In the genomic region with DNA sequence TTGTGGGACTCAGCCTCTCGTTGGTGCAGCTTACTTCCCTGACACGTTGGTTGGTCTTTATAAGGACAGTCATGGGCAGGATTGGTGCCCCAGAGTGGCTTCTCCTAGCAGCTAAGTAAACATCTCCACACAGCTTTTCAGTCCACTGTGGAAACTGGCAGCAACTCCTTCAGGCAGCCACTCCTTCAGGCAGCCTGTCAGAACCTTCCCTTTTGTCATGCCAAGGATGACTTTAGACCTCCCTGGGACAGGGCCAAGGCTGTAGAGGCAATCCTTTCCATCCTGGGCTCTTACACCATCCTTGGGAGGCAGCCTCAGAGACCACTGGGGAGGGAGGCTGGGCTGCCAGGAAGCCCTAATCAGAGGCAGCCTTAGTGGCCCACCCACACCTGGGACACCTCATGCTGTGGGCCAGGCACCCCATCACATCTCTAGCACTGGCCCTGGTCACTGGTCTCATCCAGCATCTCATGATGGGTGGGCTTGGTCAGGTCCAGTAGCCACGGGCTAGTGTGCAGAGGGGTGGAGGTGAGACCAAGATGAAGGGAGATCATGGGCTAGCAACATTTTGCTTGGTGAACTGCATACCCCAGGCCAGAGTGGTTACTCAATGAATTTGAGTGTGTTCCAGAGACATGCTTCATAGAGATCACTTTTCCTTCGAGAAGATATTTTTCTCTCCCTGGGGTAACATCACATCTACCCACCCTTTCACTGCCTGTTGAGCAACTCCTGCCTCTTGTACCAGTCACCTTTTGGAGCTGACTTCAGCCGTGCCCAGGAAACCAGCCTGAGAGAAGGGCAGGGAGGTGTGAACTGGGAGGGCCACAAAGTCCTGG, we compare ENCODE assay signal across 14 cellular contexts. TPM values are rescaled to one million over a fixed set of nuclear protein-coding genes. Genes with fewer than 3 reads are reported as not detected.
DNase-seq lines count a peak whose midpoint lies in the region; ATAC-seq, FAIRE-seq and TF ChIP-seq lines count a peak whose summit lies in the region.
"Had no signal": no experiment of that assay in that cellular context is flagged by ENCODE, and none has a peak within 500 bp of the region (broad histone marks: within the 10 kb centered on the region; RNA-seq: fewer than 3 reads in every experiment).

No MANE protein-coding gene starts in this region.

- no peaks in the 10 kb centered on the region for H4K20me1 ChIP-seq in H9 (ENCODE audit: control insufficient read depth, insufficient read depth, insufficient read length)

- H3K4me2 ChIP-seq in parathyroid adenoma (ENCODE audit: low read length) (no peak overlapping the region), H9 (ENCODE audit: insufficient read depth, insufficient read length, low read length) (no peak overlapping the region)

- no peaks in the 10 kb centered on the region for H3K36me3 ChIP-seq in parathyroid adenoma (ENCODE audit: control insufficient read depth, insufficient read depth, low read length)

- peak; percentile 79 for FAIRE-seq in urothelium cell line (lab: Jason Lieb, UNC)
- FAIRE-seq: GM12892 had no signal

- H3K4me3 Mint-ChIP-seq in H9: no peak overlapping the region

- H4K91ac ChIP-seq in H9 (ENCODE audit: insufficient read length, low read depth, low read length): no peak overlapping the region

- H2BK20ac ChIP-seq in H9 (ENCODE audit: low read depth, low read length, poor library complexity, severe bottlenecking): no peak overlapping the region

- no peaks in the 10 kb centered on the region for H3K23me2 ChIP-seq in H9 (ENCODE audit: insufficient read length, low read depth, low read length, poor library complexity, severe bottlenecking)

- ATAC-seq in Right ventricle myocardium superior (ENCODE audit: poor library complexity) (peak; percentile 62), GM19463 (IDR thresholded peaks at IDR 0.05; ENCODE audit: unreplicated experiment) (no peak), GM21529 (IDR thresholded peaks at IDR 0.05; ENCODE audit: unreplicated experiment) (no peak)

- no peak overlapping the region for H3T11ph ChIP-seq in H9 (ENCODE audit: low read length)

- H2BK12ac ChIP-seq in H9 (ENCODE audit: insufficient read length, low read depth, low read length): no peak overlapping the region

- intact Hi-C loops in Right ventricle myocardium superior (cut with DNase I): loop anchor here (10.0 kb wide), 1 partner anchor 80 kb away; no protein-coding TSS in a partner anchor

- H3K4ac ChIP-seq in H9 (ENCODE audit: low read depth, low read length): no peak overlapping the region

- no peaks in the 10 kb centered on the region for H3K4me1 ChIP-seq in parathyroid adenoma
- H3K4me1 ChIP-seq in H9 (ENCODE audit: insufficient read depth, low read length): no peaks in the 10 kb centered on the region

- no peak overlapping the region for H4K8ac ChIP-seq in H9 (replicated peaks; ENCODE audit: insufficient read length, low read depth, low read length)

- H2AFZ ChIP-seq in parathyroid adenoma: no peak overlapping the region
- no peak overlapping the region for H2AFZ ChIP-seq in H9 (ENCODE audit: low read length)

- H2BK120ac ChIP-seq in H9 (ENCODE audit: low read depth, low read length, poor library complexity, severe bottlenecking): no peak overlapping the region

- H3K79me2 ChIP-seq in parathyroid adenoma: no peaks in the 10 kb centered on the region
- no peaks in the 10 kb centered on the region for H3K79me2 ChIP-seq in H9 (ENCODE audit: insufficient read depth, low read length)

- no peak overlapping the region; a peak in 1 of 7 replicates for H3K27ac Mint-ChIP-seq in H9

- H3K27ac ChIP-seq in parathyroid adenoma: peak overlapping the region; percentile 45
- no peak overlapping the region for H3K27ac ChIP-seq in H9 (ENCODE audit: insufficient read length, low read depth, low read length)
- H3K27ac ChIP-seq: 22Rv1 had no signal

- H3K9ac ChIP-seq in parathyroid adenoma (no peak overlapping the region), H9 (ENCODE audit: extremely low read depth, insufficient read length, low read length) (no peak overlapping the region)

- no peak overlapping the region; the same call in 1 of the 2 replicates for H3K14ac ChIP-seq in H9 (ENCODE audit: insufficient read depth, low read length)

- TF ChIP-seq CTCF in parathyroid adenoma (IDR thresholded peaks at IDR 0.05) (no peak), H9 (conservative IDR thresholded peaks at IDR 0.05) (no peak)

- H3K4me3 ChIP-seq in parathyroid adenoma (ENCODE audit: low read depth, low read length): no peak overlapping the region

- no peaks in the 10 kb centered on the region for H3K9me3 Mint-ChIP-seq in H9

- no peaks in the 10 kb centered on the region for H3K79me1 ChIP-seq in H9 (ENCODE audit: insufficient read depth, low read depth, low read length, poor library complexity, severe bottlenecking)

- peaks cover 5% of the 10 kb centered on the region for H3K27me3 Mint-ChIP-seq in H9 (ENCODE audit: low read depth)

- no peak overlapping the region for H2BK5ac ChIP-seq in H9 (ENCODE audit: insufficient read length, low read length)

- peak; percentile 55 for DNase-seq in NCI-H510A treated with DMSO at 0.1 percent for 48 hours (lab: John Stamatoyannopoulos, UW)
- DNase-seq in NCI-H510A (lab: John Stamatoyannopoulos, UW): no peak
- DNase-seq in Right ventricle myocardium superior: peak; percentile 64
- no peak for DNase-seq in urothelium cell line (ENCODE audit: low spot score)
- no peak for DNase-seq in H9
- DNase-seq: activated naive CD4-positive, alpha-beta T cell treated with Interleukin-2 at 50 U/mL for 16 hours; KG1; NCI-H187 treated with DMSO at 0.1 percent for 48 hours; stimulated activated CD4-positive, alpha-beta T cell treated with anti-CD3 and anti-CD28 coated beads, Interleukin-15, amount 100 ng/mL, for 24 hours had no signal

- H4K5ac ChIP-seq in H9 (ENCODE audit: insufficient read length, low read depth, low read length): no peak overlapping the region

- peaks cover 6 to 11% of the 10 kb centered on the region in 2 experiments; a peak in 3 of 4 replicates for H3K4me1 Mint-ChIP-seq in H9

- no peaks in the 10 kb centered on the region for H3K9me3 ChIP-seq in parathyroid adenoma (ENCODE audit: control insufficient read depth, low read length)
- H3K9me3 ChIP-seq in H9 (ENCODE audit: control insufficient read depth, low read depth, low read length): no peaks in the 10 kb centered on the region

- no peak overlapping the region for H3K56ac ChIP-seq in H9 (ENCODE audit: insufficient read length, low read depth, low read length)

- H3K36me3 Mint-ChIP-seq in H9 (ENCODE audit: insufficient read depth in 1 of 3, low read depth in 3 of 3): no peaks in the 10 kb centered on the region; a peak in 1 of 7 replicates

- H3K18ac ChIP-seq in H9 (ENCODE audit: insufficient read length, low read depth, low read length): no peak overlapping the region

- H3K27me3 ChIP-seq in parathyroid adenoma (ENCODE audit: control insufficient read depth, insufficient read depth, low read length) (no peaks in the 10 kb centered on the region), H9 (ENCODE audit: insufficient read depth, low read length) (no peaks in the 10 kb centered on the region)

- H2BK15ac ChIP-seq in H9 (ENCODE audit: low read depth, low read length): no peak overlapping the region

- H3K23ac ChIP-seq in H9 (ENCODE audit: insufficient read length, low read depth, low read length): no peak overlapping the region

- no peak overlapping the region for H2AK5ac ChIP-seq in H9 (ENCODE audit: insufficient read length, low read length)

- WGBS in H9 (ENCODE audit: extremely low coverage, insufficient read length, low lambda C conversion rate): no CpG with 5 or more reads among the region's 5 CpGs

RNA-seq across cellular contexts. Expression of gene MINDY4, which starts 44.0 kb away (rescaled TPM):
- total RNA-seq in Right ventricle myocardium superior (2.8 TPM), H9 (2021) (2.6 and 3.1 TPM in 2 replicates)

Comparison
In these comparisons a context has a peak if more than half of its experiments do, and no peak if none do; other contexts are left out.
1. DNase-seq: peak in NCI-H510A treated with DMSO at 0.1 percent for 48 hours (single experiment) and Right ventricle myocardium superior (single experiment); none in NCI-H510A (single experiment), urothelium cell line (single experiment) and H9 (single experiment).